ENCODE assay signal across 19 cellular contexts in genomic region chrX:68795741-68796140, GRCh38. TPM values are rescaled to one million over a fixed set of nuclear protein-coding genes. Genes with fewer than 3 reads are reported as not detected.
DNase-seq lines count a peak whose midpoint lies in the region; ATAC-seq and TF ChIP-seq lines count a peak whose summit lies in the region.
"Had no signal": no experiment of that assay in that cellular context is flagged by ENCODE, and none has a peak within 500 bp of the region (broad histone marks: within the 10 kb centered on the region; RNA-seq: fewer than 3 reads in every experiment).

No MANE protein-coding gene starts in this region.

- H3K4me3 ChIP-seq in right atrium auricular region: no peak overlapping the region
- no peak overlapping the region for H3K4me3 ChIP-seq in heart left ventricle
- H3K4me3 ChIP-seq in left ventricle myocardium inferior: no peak overlapping the region
- H3K4me3 ChIP-seq in osteoblast (ENCODE audit: insufficient read depth, low read length): no peak overlapping the region
- H3K4me3 ChIP-seq: A549; BLaER1 treated with 17β-estradiol and CSF1 and Interleukin-3, amounts not matched to agents 10 nM and 100 nM had no signal

- H3K4me1 ChIP-seq in right atrium auricular region (no peaks in the 10 kb centered on the region), heart left ventricle (no peaks in the 10 kb centered on the region), left ventricle myocardium inferior (no peaks in the 10 kb centered on the region), osteoblast (ENCODE audit: insufficient read depth, low read length) (no peaks in the 10 kb centered on the region)
- H3K4me1 ChIP-seq: A549; BLaER1 treated with 17β-estradiol and CSF1 and Interleukin-3, amounts not matched to agents 10 nM and 100 nM; Caco-2 had no signal

- no peaks in the 10 kb centered on the region for H3K79me2 ChIP-seq in osteoblast (ENCODE audit: insufficient read depth, low read length)

- DNase-seq in Right ventricle myocardium inferior (ENCODE audit: missing footprints): no peak
- DNase-seq in right atrium auricular region (ENCODE audit: low spot score): no peak
- DNase-seq in heart left ventricle: peak in 1 of 5 donors; percentile 34
- no peak for DNase-seq in left ventricle myocardium inferior
- DNase-seq in left cardiac atrium: no peak
- peak; percentile 35 for DNase-seq in osteoblast (ENCODE audit: insufficient read length, low spot score, missing footprints)
- no peak for DNase-seq in dermis blood vessel endothelial cell
- DNase-seq: AML-193; Caco-2; Calu3; CD4-positive, alpha-beta T cell; CD8-positive, alpha-beta T cell; DMS79 treated with DMSO at 0.1 percent for 48 hours; GF-D8 had no signal

- TF ChIP-seq POLR2A in heart left ventricle (IDR thresholded peaks at IDR 0.05): no peak

- no peak for TF ChIP-seq CTCF in right atrium auricular region (IDR thresholded peaks at IDR 0.05)
- no peak for TF ChIP-seq CTCF in heart left ventricle (IDR thresholded peaks at IDR 0.05)
- TF ChIP-seq CTCF in left ventricle myocardium inferior (IDR thresholded peaks at IDR 0.05; ENCODE audit: borderline replicate concordance): no peak
- TF ChIP-seq CTCF in osteoblast (IDR thresholded peaks at IDR 0.05; ENCODE audit: extremely low read depth, low read depth, low read length): no peak

- H3K27ac ChIP-seq in right atrium auricular region (no peak overlapping the region), heart left ventricle (no peak overlapping the region), left ventricle myocardium inferior (replicated peaks) (no peak overlapping the region), osteoblast (ENCODE audit: low read depth, low read length) (no peak overlapping the region)
- H3K27ac ChIP-seq: 22Rv1; A549; BLaER1 treated with 17β-estradiol and CSF1 and Interleukin-3, amounts not matched to agents 10 nM and 100 nM; C4-2B had no signal

- H2AFZ ChIP-seq in osteoblast (ENCODE audit: low read length): no peak overlapping the region

- intact Hi-C loops in Right ventricle myocardium inferior (cut with DNase I) (no loop called here), heart left ventricle (cut with DNase I) (no loop called here), left ventricle myocardium inferior (cut with micrococcal nuclease) (no loop called here), left cardiac atrium (cut with DNase I) (no loop called here)

- 46 to 64% (median 60%) methylated on average over 3 of the region's 3 CpGs for WGBS in heart left ventricle, 4 donors

- H3K9me3 ChIP-seq in right atrium auricular region (peaks cover 0 to 14% of the 10 kb centered on the region in 2 donors), heart left ventricle (peaks cover 0 to 10% (median 0%) of the 10 kb centered on the region in 12 donors), left ventricle myocardium inferior (replicated peaks) (no peaks in the 10 kb centered on the region), osteoblast (ENCODE audit: low read depth, low read length) (peaks cover 5% of the 10 kb centered on the region)
- H3K9me3 ChIP-seq: A549, Caco-2 had no signal

- ATAC-seq in Right ventricle myocardium inferior (peak; percentile 52), heart left ventricle (peak; percentile 69 to 84 (median 77)), left cardiac atrium (peak; percentile 49 to 78), HG03521 (IDR thresholded peaks at IDR 0.05; ENCODE audit: unreplicated experiment) (no peak)
- ATAC-seq: A549; CD8-positive, alpha-beta T cell had no signal

- no peaks in the 10 kb centered on the region for H3K36me3 ChIP-seq in right atrium auricular region
- H3K36me3 ChIP-seq in heart left ventricle: no peaks in the 10 kb centered on the region
- no peaks in the 10 kb centered on the region for H3K36me3 ChIP-seq in left ventricle myocardium inferior
- no peaks in the 10 kb centered on the region for H3K36me3 ChIP-seq in osteoblast (ENCODE audit: insufficient read depth, low read length)
- H3K36me3 ChIP-seq: BLaER1 treated with 17β-estradiol and CSF1 and Interleukin-3, amounts not matched to agents 10 nM and 100 nM had no signal

- no peak overlapping the region for H3K4me2 ChIP-seq in osteoblast (ENCODE audit: insufficient read depth, low read length)
- H3K4me2 ChIP-seq: A549; BLaER1 treated with 17β-estradiol and CSF1 and Interleukin-3, amounts not matched to agents 10 nM and 100 nM had no signal

- H3K27me3 ChIP-seq in right atrium auricular region (no peaks in the 10 kb centered on the region), heart left ventricle (peaks cover 0 to 34% (median 0%) of the 10 kb centered on the region in 9 donors), left ventricle myocardium inferior (ENCODE audit: low read depth) (no peaks in the 10 kb centered on the region), osteoblast (ENCODE audit: insufficient read depth, low read length) (peaks cover 21% of the 10 kb centered on the region)

- H4K20me1 ChIP-seq in osteoblast (ENCODE audit: insufficient read depth, low read length): no peaks in the 10 kb centered on the region
- H4K20me1 ChIP-seq: BLaER1 treated with 17β-estradiol and CSF1 and Interleukin-3, amounts not matched to agents 10 nM and 100 nM had no signal

RNA-seq across cellular contexts. Expression of gene EFNB1, which starts 33.1 kb away (rescaled TPM):
- 18.0 TPM for total RNA-seq in Right ventricle myocardium inferior
- 10 to 100 TPM; 23.7 to 42.4 TPM for total RNA-seq in right atrium auricular region
- total RNA-seq in heart left ventricle: 10 to 100 TPM; 15.9 to 78.8 (median 23.1) TPM
- 10 to 100 TPM; 25.4 to 33.2 TPM for polyA plus RNA-seq in heart left ventricle
- 14.7 TPM for total RNA-seq in left ventricle myocardium inferior
- total RNA-seq in left cardiac atrium: 10 to 100 TPM; 23.6 to 25.4 TPM
- total RNA-seq in osteoblast: 34.7 and 35.7 TPM in 2 replicates
- total RNA-seq in dermis blood vessel endothelial cell: 30.0 and 43.4 TPM in 2 replicates
